In the genomic region with DNA sequence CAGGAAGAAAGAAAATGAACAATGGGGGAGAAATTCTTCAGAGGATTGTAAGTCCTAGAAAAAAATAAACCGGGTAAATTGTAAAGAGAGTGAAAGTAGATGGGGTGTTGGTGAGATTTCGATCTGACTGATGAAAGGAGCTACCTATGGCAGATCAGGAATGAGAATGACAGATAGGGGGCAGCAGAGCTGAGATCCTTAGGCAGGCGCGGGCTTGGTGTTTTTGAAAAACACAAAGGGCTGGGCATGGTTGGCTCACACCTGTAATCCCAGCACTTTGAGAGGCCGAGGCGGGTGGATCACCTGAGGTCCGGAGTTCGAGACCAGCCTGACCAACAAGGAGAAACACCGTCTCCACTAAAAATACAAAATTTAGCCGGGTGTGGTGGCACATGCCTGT, we compare ENCODE assay signal across 19 cellular contexts.
DNase-seq lines count a peak whose midpoint lies in the region; ATAC-seq and TF ChIP-seq lines count a peak whose summit lies in the region.
"Had no signal": no experiment of that assay in that cellular context is flagged by ENCODE, and none has a peak within 500 bp of the region (broad histone marks: within the 10 kb centered on the region; RNA-seq: fewer than 3 reads in every experiment).

No MANE protein-coding gene starts in this region.

- H3K4me1 Mint-ChIP-seq in HFFc6 (ENCODE audit: low read depth), result no peaks in the 10 kb centered on the region
- H3K4me1 Mint-ChIP-seq in osteocyte (ENCODE audit: unreplicated experiment), result peaks cover 19% of the 10 kb centered on the region
- H3K4me1 Mint-ChIP-seq: activated B cell treated with CpG ODN at 0.5 μM for 24 hours; CD14-positive monocyte; naive thymus-derived CD8-positive, alpha-beta T cell had no signal

- no peak overlapping the region for H3K27ac ChIP-seq in RWPE2 (ENCODE audit: poor library complexity, severe bottlenecking)
- H3K27ac ChIP-seq: lower lobe of right lung, psoas muscle, stomach had no signal

- DNase-seq in ELF-1 (ENCODE audit: low read depth, low spot score), result peak; percentile 18
- DNase-seq in HFFc6, result no peak
- no peak for DNase-seq in RWPE2 (ENCODE audit: low spot score)
- DNase-seq in iPS-NIHi11 (ENCODE audit: low spot score), result peak; percentile 35
- DNase-seq in HT-29 (ENCODE audit: low spot score), result no peak
- no peak for DNase-seq in osteocyte (ENCODE audit: extremely low spot score, unreplicated experiment)
- no peak for DNase-seq in KG1 (lab: John Stamatoyannopoulos, UW)
- DNase-seq: activated B cell treated with CpG ODN at 0.5 μM for 24 hours; effector memory CD4-positive, alpha-beta T cell; EL; lower lobe of right lung; MV-4-11; naive thymus-derived CD8-positive, alpha-beta T cell; NCI-H226; psoas muscle; stomach had no signal

- no peaks in the 10 kb centered on the region for H3K9me3 ChIP-seq in RWPE2 (ENCODE audit: severe bottlenecking)
- H3K9me3 ChIP-seq: lower lobe of right lung, psoas muscle, stomach had no signal

- no peak overlapping the region for H3K4me3 ChIP-seq in RWPE2 (ENCODE audit: severe bottlenecking)
- H3K4me3 ChIP-seq: lower lobe of right lung, psoas muscle, stomach had no signal

- H3K4me1 ChIP-seq in RWPE2 (ENCODE audit: insufficient read depth, poor library complexity, severe bottlenecking), result no peaks in the 10 kb centered on the region
- H3K4me1 ChIP-seq: lower lobe of right lung, psoas muscle, stomach had no signal

- no peaks in the 10 kb centered on the region for H3K27me3 ChIP-seq in RWPE2 (ENCODE audit: insufficient read depth, poor library complexity, severe bottlenecking)
- H3K27me3 ChIP-seq: stomach had no signal

- H3K36me3 Mint-ChIP-seq in HFFc6 (ENCODE audit: low read depth) (no peaks in the 10 kb centered on the region), osteocyte (ENCODE audit: unreplicated experiment) (no peaks in the 10 kb centered on the region)
- H3K36me3 Mint-ChIP-seq: activated naive CD4-positive, alpha-beta T cell treated with anti-CD3 and anti-CD28 coated beads, Interleukin-2, amount 50 U/mL, for 72 hours; CD14-positive monocyte; naive thymus-derived CD8-positive, alpha-beta T cell had no signal

- peak; percentile 13; the same call in 1 of the 2 replicates for TF ChIP-seq CTCF in HFFc6 (IDR thresholded peaks at IDR 0.05)
- peak; percentile 13 for TF ChIP-seq CTCF in RWPE2 (IDR thresholded peaks at IDR 0.05; ENCODE audit: poor library complexity, severe bottlenecking)
- no peak for TF ChIP-seq CTCF in osteocyte (IDR thresholded peaks at IDR 0.05)

- H3K27me3 Mint-ChIP-seq in HFFc6 (ENCODE audit: insufficient read depth), result no peaks in the 10 kb centered on the region
- no peaks in the 10 kb centered on the region for H3K27me3 Mint-ChIP-seq in osteocyte (ENCODE audit: unreplicated experiment)
- H3K27me3 Mint-ChIP-seq: activated B cell treated with CpG ODN at 0.5 μM for 24 hours had no signal

- H3K4me3 Mint-ChIP-seq in HFFc6 (no peak overlapping the region), osteocyte (ENCODE audit: unreplicated experiment) (no peak overlapping the region)
- H3K4me3 Mint-ChIP-seq: activated B cell treated with CpG ODN at 0.5 μM for 24 hours; CD14-positive monocyte; naive thymus-derived CD8-positive, alpha-beta T cell had no signal

- H3K27ac Mint-ChIP-seq in HFFc6 (no peak overlapping the region), osteocyte (ENCODE audit: unreplicated experiment) (no peak overlapping the region)
- H3K27ac Mint-ChIP-seq: activated B cell treated with CpG ODN at 0.5 μM for 24 hours; activated naive CD4-positive, alpha-beta T cell treated with anti-CD3 and anti-CD28 coated beads, Interleukin-2, amount 50 U/mL, for 72 hours; CD14-positive monocyte had no signal

- ATAC-seq in RWPE2 (ENCODE audit: low read depth) (no peak), GM21619 (IDR thresholded peaks at IDR 0.05; ENCODE audit: unreplicated experiment) (no peak)
- ATAC-seq: activated naive CD4-positive, alpha-beta T cell treated with anti-CD3 and anti-CD28 coated beads, Interleukin-2, amount 50 U/mL, for 72 hours; lower lobe of right lung; naive thymus-derived CD8-positive, alpha-beta T cell; psoas muscle had no signal

- no peaks in the 10 kb centered on the region for H3K36me3 ChIP-seq in RWPE2 (ENCODE audit: low read depth)
- H3K36me3 ChIP-seq: lower lobe of right lung, stomach had no signal

- H3K9me3 Mint-ChIP-seq in HFFc6 (peaks cover 14% of the 10 kb centered on the region), osteocyte (ENCODE audit: unreplicated experiment) (peaks cover 3% of the 10 kb centered on the region)

Comparison
In these comparisons a context has a peak if more than half of its experiments do, and no peak if none do; other contexts are left out.
1. DNase-seq: peak in ELF-1 (single experiment) and iPS-NIHi11 (single experiment); none in HFFc6 (single experiment), RWPE2 (single experiment), HT-29 (single experiment), osteocyte (single experiment) and KG1 (single experiment).